13 cellular contexts compared by ENCODE assay signal in the genomic region with DNA sequence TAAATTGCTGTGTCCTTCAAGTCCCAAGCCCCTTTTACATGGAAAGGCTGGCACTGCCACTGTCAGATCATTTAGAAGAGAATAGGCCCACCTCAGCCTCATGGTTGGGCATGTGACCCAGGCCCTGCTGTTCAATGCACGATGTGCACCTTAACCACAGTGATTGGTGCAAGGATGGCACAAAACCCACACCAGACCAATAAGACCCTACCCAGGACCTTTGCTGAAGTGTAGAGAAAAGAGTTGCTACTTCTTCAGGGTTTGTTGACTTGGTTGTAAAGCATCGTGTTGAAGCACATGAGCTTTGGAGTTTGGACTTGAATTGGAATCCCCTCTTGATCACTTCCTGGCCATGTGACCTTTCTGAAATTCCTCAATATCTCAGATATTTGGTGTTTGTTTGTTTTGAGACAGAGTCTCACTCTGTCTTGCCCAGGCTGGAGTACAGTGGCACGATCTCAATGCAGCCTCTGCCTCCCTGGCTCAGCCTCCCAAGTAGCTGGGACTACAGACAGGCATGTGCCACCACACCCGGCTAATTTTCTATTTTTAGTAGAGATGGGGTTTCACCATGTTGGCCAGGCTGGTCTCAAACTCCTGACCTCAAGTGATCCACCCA.
"Had no signal": no experiment of that assay in that cellular context is flagged by ENCODE, and none has a peak within 500 bp of the region (broad histone marks: within the 10 kb centered on the region; RNA-seq: fewer than 3 reads in every experiment).

No MANE protein-coding gene starts in this region.

- H3K27ac Mint-ChIP-seq: activated CD4-positive, alpha-beta T cell treated with anti-CD3 and anti-CD28 coated beads, Interleukin-2, amount 10 ng/mL, durations not matched to agents 24 days and 14 days; activated naive CD8-positive, alpha-beta T cell treated with anti-CD3 and anti-CD28 coated beads, Interleukin-2, amount 10 ng/mL, durations not matched to agents 7 days and 5 days; mesothelial cell of epicardium had no signal

- H3K4me3 ChIP-seq: body of pancreas, hepatocyte, lung, right lobe of liver, SK-N-MC, smooth muscle cell, thyroid gland had no signal

- H3K27ac ChIP-seq: body of pancreas, hepatocyte, parathyroid adenoma, SK-N-MC, thyroid gland had no signal

- H3K36me3 ChIP-seq: right lobe of liver, thyroid gland had no signal

- ATAC-seq: body of pancreas had no signal

- H3K4me2 ChIP-seq: hepatocyte, smooth muscle cell had no signal

- DNase-seq: activated naive CD8-positive, alpha-beta T cell treated with anti-CD3 and anti-CD28 coated beads, Interleukin-2, amount 10 ng/mL, durations not matched to agents 7 days and 5 days; body of pancreas; left cardiac atrium had no signal

- H3K36me3 Mint-ChIP-seq: mesothelial cell of epicardium; natural killer cell treated with Interleukin-12 subunit alpha and Interleukin-12 subunit beta and Interleukin-15 and Interleukin-18, amount 100 ng/mL, for 72 hours had no signal

- H3K4me1 Mint-ChIP-seq: activated naive CD8-positive, alpha-beta T cell treated with anti-CD3 and anti-CD28 coated beads, Interleukin-2, amount 10 ng/mL, durations not matched to agents 7 days and 5 days; mesothelial cell of epicardium had no signal

- H3K4me3 Mint-ChIP-seq: activated CD4-positive, alpha-beta T cell treated with anti-CD3 and anti-CD28 coated beads, Interleukin-2, amount 10 ng/mL, durations not matched to agents 24 days and 14 days; activated naive CD8-positive, alpha-beta T cell treated with anti-CD3 and anti-CD28 coated beads, Interleukin-2, amount 10 ng/mL, durations not matched to agents 7 days and 5 days; mesothelial cell of epicardium had no signal

- H3K79me2 ChIP-seq: hepatocyte, parathyroid adenoma had no signal

- H3K4me1 ChIP-seq: body of pancreas, parathyroid adenoma, thyroid gland had no signal

- H3K27me3 ChIP-seq: body of pancreas, hepatocyte, right lobe of liver, thyroid gland had no signal

- H3K9me3 Mint-ChIP-seq: activated naive CD8-positive, alpha-beta T cell treated with anti-CD3 and anti-CD28 coated beads, Interleukin-2, amount 10 ng/mL, durations not matched to agents 7 days and 5 days; mesothelial cell of epicardium; natural killer cell treated with Interleukin-12 subunit alpha and Interleukin-12 subunit beta and Interleukin-15 and Interleukin-18, amount 100 ng/mL, for 72 hours had no signal

- H3K9ac ChIP-seq: parathyroid adenoma had no signal

- H3K27me3 Mint-ChIP-seq: activated CD4-positive, alpha-beta T cell treated with anti-CD3 and anti-CD28 coated beads, Interleukin-2, amount 10 ng/mL, durations not matched to agents 24 days and 14 days; activated naive CD8-positive, alpha-beta T cell treated with anti-CD3 and anti-CD28 coated beads, Interleukin-2, amount 10 ng/mL, durations not matched to agents 7 days and 5 days; natural killer cell treated with Interleukin-12 subunit alpha and Interleukin-12 subunit beta and Interleukin-15 and Interleukin-18, amount 100 ng/mL, for 72 hours had no signal

- H3K9me3 ChIP-seq: body of pancreas, right lobe of liver, thyroid gland had no signal

- H2AFZ ChIP-seq: hepatocyte, parathyroid adenoma had no signal
